1 cellular context compared by ENCODE assay signal in the genomic region with DNA sequence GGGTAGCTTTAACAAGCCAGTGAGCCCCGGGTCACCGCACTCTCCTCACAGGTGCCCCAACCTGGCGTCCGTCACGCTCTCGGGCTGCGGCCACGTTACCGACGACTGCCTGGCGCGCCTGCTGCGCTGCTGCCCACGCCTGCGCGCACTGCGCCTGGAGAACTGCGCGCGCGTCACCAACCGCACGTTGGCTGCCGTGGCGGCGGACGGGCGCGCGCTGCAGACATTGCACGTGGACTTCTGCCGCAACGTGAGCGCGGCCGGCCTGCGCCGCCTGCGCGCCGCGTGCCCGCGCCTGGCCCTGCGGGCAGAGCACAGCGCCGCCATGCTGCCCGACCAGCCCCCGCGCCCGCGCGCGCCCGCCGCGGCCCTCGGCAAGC.
A peak's percentile ranks its signal among the peaks of the same experiment; 100 is the strongest.
TF ChIP-seq lines count a peak whose summit lies in the region.

No MANE protein-coding gene starts in this region.

TF ChIP-seq in HepG2, 621 proteins besides CTCF, POLR2A, EP300 and RAD21 (continued from another document and continues in another):
- TF ChIP-seq, protein P1, sequence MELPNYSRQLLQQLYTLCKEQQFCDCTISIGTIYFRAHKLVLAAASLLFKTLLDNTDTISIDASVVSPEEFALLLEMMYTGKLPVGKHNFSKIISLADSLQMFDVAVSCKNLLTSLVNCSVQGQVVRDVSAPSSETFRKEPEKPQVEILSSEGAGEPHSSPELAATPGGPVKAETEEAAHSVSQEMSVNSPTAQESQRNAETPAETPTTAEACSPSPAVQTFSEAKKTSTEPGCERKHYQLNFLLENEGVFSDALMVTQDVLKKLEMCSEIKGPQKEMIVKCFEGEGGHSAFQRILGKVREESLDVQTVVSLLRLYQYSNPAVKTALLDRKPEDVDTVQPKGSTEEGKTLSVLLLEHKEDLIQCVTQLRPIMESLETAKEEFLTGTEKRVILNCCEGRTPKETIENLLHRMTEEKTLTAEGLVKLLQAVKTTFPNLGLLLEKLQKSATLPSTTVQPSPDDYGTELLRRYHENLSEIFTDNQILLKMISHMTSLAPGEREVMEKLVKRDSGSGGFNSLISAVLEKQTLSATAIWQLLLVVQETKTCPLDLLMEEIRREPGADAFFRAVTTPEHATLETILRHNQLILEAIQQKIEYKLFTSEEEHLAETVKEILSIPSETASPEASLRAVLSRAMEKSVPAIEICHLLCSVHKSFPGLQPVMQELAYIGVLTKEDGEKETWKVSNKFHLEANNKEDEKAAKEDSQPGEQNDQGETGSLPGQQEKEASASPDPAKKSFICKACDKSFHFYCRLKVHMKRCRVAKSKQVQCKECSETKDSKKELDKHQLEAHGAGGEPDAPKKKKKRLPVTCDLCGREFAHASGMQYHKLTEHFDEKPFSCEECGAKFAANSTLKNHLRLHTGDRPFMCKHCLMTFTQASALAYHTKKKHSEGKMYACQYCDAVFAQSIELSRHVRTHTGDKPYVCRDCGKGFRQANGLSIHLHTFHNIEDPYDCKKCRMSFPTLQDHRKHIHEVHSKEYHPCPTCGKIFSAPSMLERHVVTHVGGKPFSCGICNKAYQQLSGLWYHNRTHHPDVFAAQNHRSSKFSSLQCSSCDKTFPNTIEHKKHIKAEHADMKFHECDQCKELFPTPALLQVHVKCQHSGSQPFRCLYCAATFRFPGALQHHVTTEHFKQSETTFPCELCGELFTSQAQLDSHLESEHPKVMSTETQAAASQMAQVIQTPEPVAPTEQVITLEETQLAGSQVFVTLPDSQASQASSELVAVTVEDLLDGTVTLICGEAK (IDR thresholded peaks at IDR 0.05), result no peak
- TF ChIP-seq, protein P1 (CRISPR knock-in tag; IDR thresholded peaks at IDR 0.05), result peak; percentile 64; the same call in 1 of the 2 replicates
- TF ChIP-seq PAX8 (CRISPR knock-in tag; IDR thresholded peaks at IDR 0.05; ENCODE audit: borderline replicate concordance), result no peak
- TF ChIP-seq AGO1 (IDR thresholded peaks at IDR 0.05; ENCODE audit: low read depth, low read length, poor library complexity, severe bottlenecking), result no peak
- TF ChIP-seq, protein P2, sequence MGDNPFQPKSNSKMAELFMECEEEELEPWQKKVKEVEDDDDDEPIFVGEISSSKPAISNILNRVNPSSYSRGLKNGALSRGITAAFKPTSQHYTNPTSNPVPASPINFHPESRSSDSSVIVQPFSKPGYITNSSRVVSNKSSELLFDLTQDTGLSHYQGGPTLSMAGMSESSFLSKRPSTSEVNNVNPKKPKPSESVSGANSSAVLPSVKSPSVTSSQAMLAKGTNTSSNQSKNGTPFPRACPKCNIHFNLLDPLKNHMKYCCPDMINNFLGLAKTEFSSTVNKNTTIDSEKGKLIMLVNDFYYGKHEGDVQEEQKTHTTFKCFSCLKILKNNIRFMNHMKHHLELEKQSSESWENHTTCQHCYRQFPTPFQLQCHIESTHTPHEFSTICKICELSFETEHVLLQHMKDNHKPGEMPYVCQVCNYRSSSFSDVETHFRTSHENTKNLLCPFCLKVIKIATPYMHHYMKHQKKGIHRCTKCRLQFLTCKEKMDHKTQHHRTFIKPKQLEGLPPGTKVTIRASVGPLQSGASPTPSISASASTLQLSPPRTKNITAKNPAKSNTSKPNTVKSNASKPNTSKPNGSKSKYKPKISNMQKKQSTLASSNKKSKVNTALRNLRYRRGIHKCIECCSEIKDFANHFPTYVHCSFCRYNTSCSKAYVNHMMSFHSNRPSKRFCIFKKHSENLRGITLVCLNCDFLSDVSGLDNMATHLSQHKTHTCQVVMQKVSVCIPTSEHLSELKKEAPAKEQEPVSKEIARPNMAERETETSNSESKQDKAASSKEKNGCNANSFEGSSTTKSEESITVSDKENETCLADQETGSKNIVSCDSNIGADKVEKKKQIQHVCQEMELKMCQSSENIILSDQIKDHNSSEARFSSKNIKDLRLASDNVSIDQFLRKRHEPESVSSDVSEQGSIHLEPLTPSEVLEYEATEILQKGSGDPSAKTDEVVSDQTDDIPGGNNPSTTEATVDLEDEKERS (CRISPR knock-in tag; IDR thresholded peaks at IDR 0.05), result no peak
- peak; percentile 77; the same call in 1 of the 2 replicates for TF ChIP-seq ZNF766 (CRISPR knock-in tag; IDR thresholded peaks at IDR 0.05; ENCODE audit: borderline replicate concordance)
- TF ChIP-seq, protein P3, sequence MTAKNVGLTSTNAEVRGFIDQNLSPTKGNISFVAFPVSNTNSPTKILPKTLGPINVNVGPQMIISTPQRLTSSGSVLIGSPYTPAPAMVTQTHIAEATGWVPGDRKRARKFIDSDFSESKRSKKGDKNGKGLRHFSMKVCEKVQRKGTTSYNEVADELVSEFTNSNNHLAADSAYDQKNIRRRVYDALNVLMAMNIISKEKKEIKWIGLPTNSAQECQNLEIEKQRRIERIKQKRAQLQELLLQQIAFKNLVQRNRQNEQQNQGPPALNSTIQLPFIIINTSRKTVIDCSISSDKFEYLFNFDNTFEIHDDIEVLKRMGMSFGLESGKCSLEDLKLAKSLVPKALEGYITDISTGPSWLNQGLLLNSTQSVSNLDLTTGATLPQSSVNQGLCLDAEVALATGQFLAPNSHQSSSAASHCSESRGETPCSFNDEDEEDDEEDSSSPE (CRISPR knock-in tag; IDR thresholded peaks at IDR 0.05), result peak; percentile 86
- peak; percentile 21; the same call in 1 of the 2 replicates for TF ChIP-seq ZSCAN9 (CRISPR knock-in tag; IDR thresholded peaks at IDR 0.05; ENCODE audit: borderline replicate concordance)
- no peak for TF ChIP-seq ATAD3A (CRISPR knock-in tag; IDR thresholded peaks at IDR 0.05)
- peak; percentile 87; the same call in 1 of the 2 replicates for TF ChIP-seq ZNF746 (CRISPR knock-in tag; IDR thresholded peaks at IDR 0.05)
- TF ChIP-seq, protein P4, sequence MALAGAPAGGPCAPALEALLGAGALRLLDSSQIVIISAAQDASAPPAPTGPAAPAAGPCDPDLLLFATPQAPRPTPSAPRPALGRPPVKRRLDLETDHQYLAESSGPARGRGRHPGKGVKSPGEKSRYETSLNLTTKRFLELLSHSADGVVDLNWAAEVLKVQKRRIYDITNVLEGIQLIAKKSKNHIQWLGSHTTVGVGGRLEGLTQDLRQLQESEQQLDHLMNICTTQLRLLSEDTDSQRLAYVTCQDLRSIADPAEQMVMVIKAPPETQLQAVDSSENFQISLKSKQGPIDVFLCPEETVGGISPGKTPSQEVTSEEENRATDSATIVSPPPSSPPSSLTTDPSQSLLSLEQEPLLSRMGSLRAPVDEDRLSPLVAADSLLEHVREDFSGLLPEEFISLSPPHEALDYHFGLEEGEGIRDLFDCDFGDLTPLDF (CRISPR knock-in tag; IDR thresholded peaks at IDR 0.05), result peak; percentile 85
- TF ChIP-seq, protein P5, sequence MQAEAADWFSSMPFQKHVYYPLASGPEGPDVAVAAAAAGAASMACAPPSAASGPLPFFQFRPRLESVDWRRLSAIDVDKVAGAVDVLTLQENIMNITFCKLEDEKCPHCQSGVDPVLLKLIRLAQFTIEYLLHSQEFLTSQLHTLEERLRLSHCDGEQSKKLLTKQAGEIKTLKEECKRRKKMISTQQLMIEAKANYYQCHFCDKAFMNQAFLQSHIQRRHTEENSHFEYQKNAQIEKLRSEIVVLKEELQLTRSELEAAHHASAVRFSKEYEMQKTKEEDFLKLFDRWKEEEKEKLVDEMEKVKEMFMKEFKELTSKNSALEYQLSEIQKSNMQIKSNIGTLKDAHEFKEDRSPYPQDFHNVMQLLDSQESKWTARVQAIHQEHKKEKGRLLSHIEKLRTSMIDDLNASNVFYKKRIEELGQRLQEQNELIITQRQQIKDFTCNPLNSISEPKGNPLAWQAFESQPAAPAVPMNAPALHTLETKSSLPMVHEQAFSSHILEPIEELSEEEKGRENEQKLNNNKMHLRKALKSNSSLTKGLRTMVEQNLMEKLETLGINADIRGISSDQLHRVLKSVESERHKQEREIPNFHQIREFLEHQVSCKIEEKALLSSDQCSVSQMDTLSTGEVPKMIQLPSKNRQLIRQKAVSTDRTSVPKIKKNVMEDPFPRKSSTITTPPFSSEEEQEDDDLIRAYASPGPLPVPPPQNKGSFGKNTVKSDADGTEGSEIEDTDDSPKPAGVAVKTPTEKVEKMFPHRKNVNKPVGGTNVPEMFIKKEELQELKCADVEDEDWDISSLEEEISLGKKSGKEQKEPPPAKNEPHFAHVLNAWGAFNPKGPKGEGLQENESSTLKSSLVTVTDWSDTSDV (CRISPR knock-in tag; IDR thresholded peaks at IDR 0.05), result peak; percentile 76; the same call in 1 of the 2 replicates
- TF ChIP-seq, protein P6, sequence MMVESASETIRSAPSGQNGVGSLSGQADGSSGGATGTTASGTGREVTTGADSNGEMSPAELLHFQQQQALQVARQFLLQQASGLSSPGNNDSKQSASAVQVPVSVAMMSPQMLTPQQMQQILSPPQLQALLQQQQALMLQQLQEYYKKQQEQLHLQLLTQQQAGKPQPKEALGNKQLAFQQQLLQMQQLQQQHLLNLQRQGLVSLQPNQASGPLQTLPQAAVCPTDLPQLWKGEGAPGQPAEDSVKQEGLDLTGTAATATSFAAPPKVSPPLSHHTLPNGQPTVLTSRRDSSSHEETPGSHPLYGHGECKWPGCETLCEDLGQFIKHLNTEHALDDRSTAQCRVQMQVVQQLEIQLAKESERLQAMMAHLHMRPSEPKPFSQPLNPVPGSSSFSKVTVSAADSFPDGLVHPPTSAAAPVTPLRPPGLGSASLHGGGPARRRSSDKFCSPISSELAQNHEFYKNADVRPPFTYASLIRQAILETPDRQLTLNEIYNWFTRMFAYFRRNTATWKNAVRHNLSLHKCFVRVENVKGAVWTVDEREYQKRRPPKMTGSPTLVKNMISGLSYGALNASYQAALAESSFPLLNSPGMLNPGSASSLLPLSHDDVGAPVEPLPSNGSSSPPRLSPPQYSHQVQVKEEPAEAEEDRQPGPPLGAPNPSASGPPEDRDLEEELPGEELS (CRISPR knock-in tag; IDR thresholded peaks at IDR 0.05), result peak; percentile 26; the same call in 1 of the 2 replicates
- TF ChIP-seq ZNF761 (CRISPR knock-in tag; conservative IDR thresholded peaks at IDR 0.05), result 0 out of 2 replicates have a peak, but pooled peaks have one; percentile 41
- TF ChIP-seq ZNF260 (CRISPR knock-in tag; IDR thresholded peaks at IDR 0.05; ENCODE audit: borderline replicate concordance, low read depth), result no peak
- peak; percentile 67; the same call in 1 of the 2 replicates for TF ChIP-seq TBX2 (CRISPR knock-in tag; IDR thresholded peaks at IDR 0.05; ENCODE audit: borderline replicate concordance)
- no peak for TF ChIP-seq ZNF546 (CRISPR knock-in tag; conservative IDR thresholded peaks at IDR 0.05)
- TF ChIP-seq, protein P7, sequence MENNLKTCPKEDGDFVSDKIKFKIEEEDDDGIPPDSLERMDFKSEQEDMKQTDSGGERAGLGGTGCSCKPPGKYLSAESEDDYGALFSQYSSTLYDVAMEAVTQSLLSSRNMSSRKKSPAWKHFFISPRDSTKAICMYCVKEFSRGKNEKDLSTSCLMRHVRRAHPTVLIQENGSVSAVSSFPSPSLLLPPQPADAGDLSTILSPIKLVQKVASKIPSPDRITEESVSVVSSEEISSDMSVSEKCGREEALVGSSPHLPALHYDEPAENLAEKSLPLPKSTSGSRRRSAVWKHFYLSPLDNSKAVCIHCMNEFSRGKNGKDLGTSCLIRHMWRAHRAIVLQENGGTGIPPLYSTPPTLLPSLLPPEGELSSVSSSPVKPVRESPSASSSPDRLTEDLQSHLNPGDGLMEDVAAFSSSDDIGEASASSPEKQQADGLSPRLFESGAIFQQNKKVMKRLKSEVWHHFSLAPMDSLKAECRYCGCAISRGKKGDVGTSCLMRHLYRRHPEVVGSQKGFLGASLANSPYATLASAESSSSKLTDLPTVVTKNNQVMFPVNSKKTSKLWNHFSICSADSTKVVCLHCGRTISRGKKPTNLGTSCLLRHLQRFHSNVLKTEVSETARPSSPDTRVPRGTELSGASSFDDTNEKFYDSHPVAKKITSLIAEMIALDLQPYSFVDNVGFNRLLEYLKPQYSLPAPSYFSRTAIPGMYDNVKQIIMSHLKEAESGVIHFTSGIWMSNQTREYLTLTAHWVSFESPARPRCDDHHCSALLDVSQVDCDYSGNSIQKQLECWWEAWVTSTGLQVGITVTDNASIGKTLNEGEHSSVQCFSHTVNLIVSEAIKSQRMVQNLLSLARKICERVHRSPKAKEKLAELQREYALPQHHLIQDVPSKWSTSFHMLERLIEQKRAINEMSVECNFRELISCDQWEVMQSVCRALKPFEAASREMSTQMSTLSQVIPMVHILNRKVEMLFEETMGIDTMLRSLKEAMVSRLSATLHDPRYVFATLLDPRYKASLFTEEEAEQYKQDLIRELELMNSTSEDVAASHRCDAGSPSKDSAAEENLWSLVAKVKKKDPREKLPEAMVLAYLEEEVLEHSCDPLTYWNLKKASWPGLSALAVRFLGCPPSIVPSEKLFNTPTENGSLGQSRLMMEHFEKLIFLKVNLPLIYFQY (CRISPR knock-in tag; IDR thresholded peaks at IDR 0.05; ENCODE audit: borderline replicate concordance), result no peak
- no peak for TF ChIP-seq ZNF530 (CRISPR knock-in tag; IDR thresholded peaks at IDR 0.05; ENCODE audit: low read depth)
